18 cellular contexts compared by ENCODE assay signal in the genomic region with DNA sequence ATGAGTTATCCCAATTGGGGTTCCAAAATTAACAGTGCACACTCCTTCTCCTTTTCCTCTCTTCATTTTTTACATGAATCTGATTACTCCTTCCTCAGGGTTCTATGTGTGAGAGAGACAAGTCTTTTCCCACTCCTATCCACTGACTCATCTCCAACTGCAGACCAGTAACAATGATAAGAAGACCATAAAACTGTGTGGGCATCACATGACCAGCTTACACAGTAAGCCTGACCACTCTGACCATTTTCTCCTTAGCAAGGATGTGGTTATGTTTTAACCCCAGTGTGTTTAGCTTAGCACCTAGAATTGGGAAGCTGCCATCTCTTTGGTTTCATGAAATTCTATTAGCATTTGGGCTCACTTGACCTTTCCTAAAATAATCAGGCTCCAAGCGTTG.
DNase-seq lines count a peak whose midpoint lies in the region; ATAC-seq and TF ChIP-seq lines count a peak whose summit lies in the region.
"Had no signal": no experiment of that assay in that cellular context is flagged by ENCODE, and none has a peak within 500 bp of the region (broad histone marks: within the 10 kb centered on the region; RNA-seq: fewer than 3 reads in every experiment).

No MANE protein-coding gene starts in this region.

- no peak overlapping the region for H2AFZ ChIP-seq in mammary epithelial cell (ENCODE audit: low read depth, low read length)

- H3K27ac ChIP-seq in mammary epithelial cell (ENCODE audit: insufficient read depth, low read depth, low read length) (no peak overlapping the region), SJCRH30 (peak overlapping the region; percentile 62)
- H3K27ac ChIP-seq: 22Rv1, lower lobe of right lung had no signal

- no peaks in the 10 kb centered on the region for H4K20me1 ChIP-seq in mammary epithelial cell (ENCODE audit: insufficient read depth, low read length)

- ATAC-seq in HG02981 (IDR thresholded peaks at IDR 0.05; ENCODE audit: unreplicated experiment): no peak
- no peak for ATAC-seq in GM21723 (IDR thresholded peaks at IDR 0.05; ENCODE audit: unreplicated experiment)
- ATAC-seq: lower lobe of right lung had no signal

- H3K9ac ChIP-seq in mammary epithelial cell (ENCODE audit: insufficient read depth, low read length): no peak overlapping the region

- H3K4me3 Mint-ChIP-seq in MCF 10A (ENCODE audit: unreplicated experiment): no peak overlapping the region
- H3K4me3 Mint-ChIP-seq: activated T-helper 1 cell treated with anti-CD3 and anti-CD28 coated beads, Interleukin-12 subunit alpha, Interleukin-12 subunit beta, Interleukin-2, Interleukin-4 antibody, amounts not matched to agents 30 ng/mL and 10 ng/mL and 1 ng/mL, durations not matched to agents 14 hours and 24 hours and 36 hours had no signal

- peak; percentile 58 for DNase-seq in mammary epithelial cell
- no peak for DNase-seq in MCF 10A (ENCODE audit: unreplicated experiment)
- peak; percentile 60 to 83 for DNase-seq in SJCRH30
- peak; percentile 15 to 25 for DNase-seq in foreskin fibroblast
- DNase-seq in stromal cell of bone marrow (ENCODE audit: low read depth): peak; percentile 5
- DNase-seq in NCI-H2227 treated with DMSO at 0.1 percent for 48 hours (lab: John Stamatoyannopoulos, UW): no peak
- DNase-seq: activated CD4-positive, alpha-beta T cell treated with anti-CD3 and anti-CD28 coated beads, Interleukin-2, amount 50 U/mL, for 1 hour; Calu3; effector CD8-positive, alpha-beta T cell; lower lobe of right lung; MV-4-11; NCI-H446; nucleus accumbens; RPMI8226 had no signal

- no peaks in the 10 kb centered on the region for H3K79me2 ChIP-seq in mammary epithelial cell (ENCODE audit: insufficient read depth, low read length)

- 90% methylated on average over 1 of the region's 1 CpG for WGBS in mammary epithelial cell (ENCODE audit: low coverage, missing lambda C conversion rate)

- H3K27me3 ChIP-seq in mammary epithelial cell (ENCODE audit: insufficient read depth, low read length): peaks cover 9% of the 10 kb centered on the region
- no peaks in the 10 kb centered on the region for H3K27me3 ChIP-seq in SJCRH30

- H3K4me3 ChIP-seq in mammary epithelial cell (replicated peaks in 1 of 3; ENCODE audit: insufficient read depth in 1 of 3, low read depth in 2 of 3, low read length in 3 of 3) (no peak overlapping the region), SJCRH30 (no peak overlapping the region), foreskin fibroblast (ENCODE audit: low read depth in 1 of 2, low read length in 2 of 2) (no peak overlapping the region)
- H3K4me3 ChIP-seq: lower lobe of right lung had no signal

- H3K4me1 ChIP-seq in mammary epithelial cell (ENCODE audit: insufficient read depth, low read length) (peaks cover 18% of the 10 kb centered on the region), SJCRH30 (peaks cover 27% of the 10 kb centered on the region)
- H3K4me1 ChIP-seq: lower lobe of right lung had no signal

- H3K27ac Mint-ChIP-seq in MCF 10A (ENCODE audit: low read depth, unreplicated experiment): no peak overlapping the region
- H3K27ac Mint-ChIP-seq: activated T-helper 1 cell treated with anti-CD3 and anti-CD28 coated beads, Interleukin-12 subunit alpha, Interleukin-12 subunit beta, Interleukin-2, Interleukin-4 antibody, amounts not matched to agents 30 ng/mL and 10 ng/mL and 1 ng/mL, durations not matched to agents 14 hours and 24 hours and 36 hours had no signal

- POLR2A ChIA-PET in MCF 10A (lab: Yijun Ruan, JAX): no interaction called here

- in situ Hi-C loops in mammary epithelial cell (cut with MboI; ENCODE audit: low sequenced_read_pairs in 2 of 2): no loop called here

- H3K36me3 ChIP-seq in mammary epithelial cell (ENCODE audit: insufficient read depth, low read length): no peaks in the 10 kb centered on the region
- no peaks in the 10 kb centered on the region for H3K36me3 ChIP-seq in SJCRH30
- H3K36me3 ChIP-seq: lower lobe of right lung had no signal

- CTCF ChIA-PET in mammary epithelial cell (lab: Charles Lee; ENCODE audit: low non-redundant PET) (no interaction called here), MCF 10A (lab: Yijun Ruan, JAX) (no interaction called here)

- H3K4me1 Mint-ChIP-seq in MCF 10A (ENCODE audit: insufficient read depth, unreplicated experiment): peaks cover 18% of the 10 kb centered on the region

- no peaks in the 10 kb centered on the region for H3K36me3 Mint-ChIP-seq in MCF 10A (ENCODE audit: insufficient read depth, unreplicated experiment)

- dilution Hi-C loops in mammary epithelial cell (cut with HindIII; ENCODE audit: low sequenced_read_pairs): no loop called here

- H3K27me3 Mint-ChIP-seq in MCF 10A (ENCODE audit: insufficient read depth, unreplicated experiment): peaks cover 32% of the 10 kb centered on the region

- intact Hi-C loops in mammary epithelial cell (cut with micrococcal nuclease) (loop anchor here (5.0 kb wide), 3 partner anchors 173 to 678 kb away; a partner anchor contains a TSS), MCF 10A (cut with micrococcal nuclease) (loop anchor here (10.0 kb wide), 1 partner anchor 205 kb away; a partner anchor contains a TSS)

- TF ChIP-seq CTCF in mammary epithelial cell (conservative IDR thresholded peaks at IDR 0.05 in 1 of 2, IDR thresholded peaks at IDR 0.05 in 1 of 2; ENCODE audit: extremely low read depth in 1 of 2, insufficient read depth in 1 of 2, low read depth in 1 of 2, low read length in 2 of 2): no peak
- TF ChIP-seq CTCF in MCF 10A (IDR thresholded peaks at IDR 0.05; ENCODE audit: unreplicated experiment): no peak
- TF ChIP-seq CTCF in foreskin fibroblast (IDR thresholded peaks at IDR 0.05; ENCODE audit: low read depth, low read length): no peak

- no TSS peak for BruUV-seq in mammary epithelial cell (replicated peaks; lab: Mats Ljungman, UMichigan)
- no TSS peak for BruUV-seq in MCF 10A (replicated peaks; lab: Mats Ljungman, UMichigan)

- no peak overlapping the region for H3K4me2 ChIP-seq in mammary epithelial cell (ENCODE audit: insufficient read depth, low read depth, low read length)

- H3K9me3 ChIP-seq in mammary epithelial cell (replicated peaks; ENCODE audit: insufficient read depth, low read length) (no peaks in the 10 kb centered on the region), SJCRH30 (replicated peaks) (no peaks in the 10 kb centered on the region)
- H3K9me3 ChIP-seq: lower lobe of right lung had no signal

- H3K9me3 Mint-ChIP-seq in MCF 10A (ENCODE audit: unreplicated experiment): no peaks in the 10 kb centered on the region
- H3K9me3 Mint-ChIP-seq: activated T-helper 1 cell treated with anti-CD3 and anti-CD28 coated beads, Interleukin-12 subunit alpha, Interleukin-12 subunit beta, Interleukin-2, Interleukin-4 antibody, amounts not matched to agents 30 ng/mL and 10 ng/mL and 1 ng/mL, durations not matched to agents 14 hours and 24 hours and 36 hours had no signal

Comparison
In these comparisons a context has a peak if more than half of its experiments do, and no peak if none do; other contexts are left out.
1. DNase-seq: peak in mammary epithelial cell (single experiment), SJCRH30 (2 of 2), foreskin fibroblast (2 of 2) and stromal cell of bone marrow (single experiment); none in MCF 10A (single experiment) and NCI-H2227 treated with DMSO at 0.1 percent for 48 hours (single experiment).